Comparison of ENCODE assay signal across 10 cellular contexts in the genomic region with DNA sequence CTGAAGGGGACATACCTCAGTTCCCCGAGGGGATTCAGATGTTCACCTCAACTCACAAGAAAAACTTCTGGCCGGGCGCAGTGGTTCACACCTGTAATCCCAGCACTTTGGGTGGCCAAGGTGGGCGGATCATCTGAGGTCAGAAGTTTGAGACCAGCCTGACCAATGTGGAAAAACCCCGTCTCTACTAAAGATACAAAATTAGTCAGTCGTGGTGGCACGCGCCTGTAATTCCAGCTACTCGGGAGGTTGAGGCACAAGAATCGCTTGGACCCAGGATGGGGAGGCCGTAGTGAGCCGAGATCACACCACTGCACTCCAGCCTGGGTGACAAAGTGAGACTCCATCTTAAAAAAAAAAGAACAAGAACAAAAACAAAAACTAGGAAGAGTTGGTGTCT. TPM values are rescaled to one million over a fixed set of nuclear protein-coding genes. Genes with fewer than 3 reads are reported as not detected.
"Had no signal": no experiment of that assay in that cellular context is flagged by ENCODE, and none has a peak within 500 bp of the region (broad histone marks: within the 10 kb centered on the region; RNA-seq: fewer than 3 reads in every experiment).

No MANE protein-coding gene starts in this region.

RNA-seq across cellular contexts. Expression of gene UPK3BL2, which starts 1.8 kb away (rescaled TPM):
- total RNA-seq: RPMI7951 had no signal

RNA-seq across cellular contexts. Expression of gene SPDYE2, which starts 5.7 kb away (rescaled TPM):
- total RNA-seq: OCI-LY7, PC-3, PC-9, Peyer's patch, Right ventricle myocardium inferior, Right ventricle myocardium superior, RPMI7951, SJSA1, SK-MEL-5 had no signal
- polyA plus RNA-seq: SK-N-SH had no signal
